27 cellular contexts compared by ENCODE assay signal in the genomic region with DNA sequence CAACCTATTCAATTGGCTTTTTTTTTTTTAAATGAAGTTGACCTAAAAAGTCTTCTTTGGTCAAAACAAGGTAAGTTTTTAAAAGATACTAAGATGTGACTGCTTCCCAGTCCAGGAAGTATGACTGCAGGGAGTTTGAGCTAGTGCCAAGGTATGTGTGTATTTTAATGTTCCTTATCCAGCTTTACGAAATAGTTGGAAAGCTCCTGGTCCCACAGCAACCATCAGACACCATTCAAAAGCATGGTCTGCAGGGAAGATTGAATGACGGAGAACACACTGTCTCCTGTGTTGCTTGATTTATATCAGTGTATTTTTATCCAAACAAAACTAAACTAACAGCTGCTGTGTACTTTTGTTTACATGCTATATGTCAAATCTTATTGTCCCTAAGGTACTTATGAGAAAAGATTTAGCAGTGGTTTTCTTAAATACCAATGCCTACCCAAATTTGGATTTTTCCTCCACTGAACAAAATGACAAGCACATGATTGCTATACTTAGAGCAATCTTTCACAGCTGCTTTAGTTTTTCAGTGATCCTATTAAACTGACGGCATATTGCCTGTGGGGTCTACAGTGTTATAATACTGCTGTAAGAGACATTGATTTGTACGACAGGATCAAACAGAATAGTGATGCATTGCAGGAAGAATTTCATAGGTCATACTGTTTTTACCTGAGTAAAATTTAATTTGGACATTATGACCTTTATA.
A peak's percentile ranks its signal among the peaks of the same experiment; 100 is the strongest.
DNase-seq lines count a peak whose midpoint lies in the region; ATAC-seq and TF ChIP-seq lines count a peak whose summit lies in the region.
"Had no signal": no experiment of that assay in that cellular context is flagged by ENCODE, and none has a peak within 500 bp of the region (broad histone marks: within the 10 kb centered on the region; RNA-seq: fewer than 3 reads in every experiment).

No MANE protein-coding gene starts in this region.

- no peak overlapping the region for H3K4me3 ChIP-seq in astrocyte of the spinal cord (ENCODE audit: low read depth, low read length)
- no peak overlapping the region for H3K4me3 ChIP-seq in fibroblast of the aortic adventitia (ENCODE audit: low read depth, low read length)
- H3K4me3 ChIP-seq: adrenal gland, PC-9, spleen, suprapubic skin had no signal

- intact Hi-C loops in sciatic nerve (cut with DNase I) = no loop called here

- no peak for TF ChIP-seq CTCF in astrocyte of the spinal cord (IDR thresholded peaks at IDR 0.05; ENCODE audit: low read depth, low read length)
- no peak for TF ChIP-seq CTCF in fibroblast of the aortic adventitia (IDR thresholded peaks at IDR 0.05; ENCODE audit: insufficient read depth, low read length)

- ATAC-seq in sciatic nerve = peak; percentile 86
- ATAC-seq: CD8-positive, alpha-beta T cell; stimulated activated memory B cell treated with anti-CD40 and anti-IgM and Interleukin-4, amounts not matched to agents 10 μg/mL and 1 μg/mL and 100 μg/mL, for 72 hours; T-cell had no signal

- in situ Hi-C loops in astrocyte of the spinal cord (cut with HindIII; ENCODE audit: low sequenced_read_pairs) = no loop called here

- DNase-seq in NCI-H345 (lab: John Stamatoyannopoulos, UW) (peak; percentile 14), NCI-H345 treated with DMSO at 0.1 percent for 48 hours (lab: John Stamatoyannopoulos, UW; ENCODE audit: unreplicated experiment) (no peak), astrocyte of the spinal cord (ENCODE audit: low read depth, low spot score) (peak; percentile 18), fibroblast of the aortic adventitia (ENCODE audit: low read depth) (peak; percentile 61), sciatic nerve (ENCODE audit: low spot score) (no peak), activated gamma-delta T cell treated with Interleukin-2 at 50 U/mL for 16 hours (no peak), NCI-H2107 treated with DMSO at 0.1 percent for 48 hours (lab: John Stamatoyannopoulos, UW; ENCODE audit: unreplicated experiment) (no peak), SK-N-DZ (ENCODE audit: low spot score) (no peak)
- DNase-seq: activated CD4-positive, CD25-positive, alpha-beta regulatory T cell treated with anti-CD3 and anti-CD28 coated beads, Interleukin-2, amount 50 U/mL, for 72 hours; activated gamma-delta T cell; activated T-cell treated with anti-CD3 and anti-CD28 coated beads, Interleukin-2, amount 50 U/mL, for 1 hour; adrenal gland; caudate nucleus; CD8-positive, alpha-beta T cell; GDM1; H7; NCI-H1105; NCI-H2029 treated with DMSO at 0.1 percent for 48 hours; NCI-H226; nucleus accumbens; PC-9; SIG-M5; spleen; stimulated activated CD4-positive, alpha-beta T cell treated with anti-CD3 and anti-CD28 coated beads, Interleukin-4, amount 100 ng/mL, for 1 hour; T-cell had no signal

Comparison
In these comparisons a context has a peak if more than half of its experiments do, and no peak if none do; other contexts are left out.
1. DNase-seq: peak in NCI-H345 (single experiment), astrocyte of the spinal cord (single experiment) and fibroblast of the aortic adventitia (single experiment); none in NCI-H345 treated with DMSO at 0.1 percent for 48 hours (single experiment), sciatic nerve (single experiment), activated gamma-delta T cell treated with Interleukin-2 at 50 U/mL for 16 hours (single experiment), NCI-H2107 treated with DMSO at 0.1 percent for 48 hours (single experiment) and SK-N-DZ (single experiment).